ENCODE assay signal across 11 cellular contexts in genomic region chr17:7019406-7019805, GRCh38. TPM values are rescaled to one million over a fixed set of nuclear protein-coding genes. Genes with fewer than 3 reads are reported as not detected.
DNase-seq lines count a peak whose midpoint lies in the region; TF ChIP-seq lines count a peak whose summit lies in the region.
"Had no signal": no experiment of that assay in that cellular context is flagged by ENCODE, and none has a peak within 500 bp of the region (broad histone marks: within the 10 kb centered on the region; RNA-seq: fewer than 3 reads in every experiment).

No MANE protein-coding gene starts in this region.

- H3K4me3 ChIP-seq in SJSA1 = peak overlapping the region; percentile 20; the same call in 1 of the 2 replicates
- peak overlapping the region in 3 of 4 experiments; percentile 2 to 60 (median 15) for H3K4me3 ChIP-seq in fibroblast of lung (replicated peaks in 1 of 4; ENCODE audit: control extremely low read depth in 1 of 4, insufficient read depth in 1 of 4, low read depth in 3 of 4, low read length in 4 of 4)
- H3K4me3 ChIP-seq in parathyroid adenoma (ENCODE audit: low read depth, low read length) = peak overlapping the region; percentile 86

- H3K27ac ChIP-seq in SJSA1 (peak overlapping the region; percentile 61), fibroblast of lung (ENCODE audit: insufficient read depth, low read length) (peak overlapping the region; percentile 65), parathyroid adenoma (peak overlapping the region; percentile 60)

- no peaks in the 10 kb centered on the region for H4K20me1 ChIP-seq in fibroblast of lung (ENCODE audit: control insufficient read depth, extremely low read depth, insufficient read depth, low read length)

- DNase-seq in AG08395 (ENCODE audit: low spot score) (peak; percentile 25), SJSA1 (ENCODE audit: low read depth in 1 of 2, low spot score in 2 of 2) (no peak), fibroblast of lung (ENCODE audit: low read depth in 2 of 2) (no peak), mesenteric fat pad (ENCODE audit: low spot score) (no peak), DMS153 treated with DMSO at 0.1 percent for 48 hours (lab: John Stamatoyannopoulos, UW; ENCODE audit: unreplicated experiment) (no peak), mucosa of gallbladder (ENCODE audit: low spot score) (no peak), foreskin melanocyte (no peak)
- DNase-seq: CD8-positive, alpha-beta T cell had no signal

- H3K9ac ChIP-seq in fibroblast of lung (ENCODE audit: insufficient read depth, low read length) = peak overlapping the region; percentile 36
- no peak overlapping the region for H3K9ac ChIP-seq in parathyroid adenoma

- TF ChIP-seq CTCF in fibroblast of lung (conservative IDR thresholded peaks at IDR 0.05 in 1 of 2, IDR thresholded peaks at IDR 0.05 in 1 of 2; ENCODE audit: low read depth in 1 of 2, low read length in 2 of 2) (no peak), parathyroid adenoma (IDR thresholded peaks at IDR 0.05) (no peak)

- no peaks in the 10 kb centered on the region for H3K9me3 ChIP-seq in SJSA1 (replicated peaks)
- H3K9me3 ChIP-seq in fibroblast of lung (ENCODE audit: control insufficient read depth, insufficient read depth, low read depth, low read length) = no peaks in the 10 kb centered on the region
- no peaks in the 10 kb centered on the region for H3K9me3 ChIP-seq in parathyroid adenoma (ENCODE audit: control insufficient read depth, low read length)

- H3K4me1 ChIP-seq in SJSA1 (replicated peaks) (peaks cover 34% of the 10 kb centered on the region), fibroblast of lung (ENCODE audit: control insufficient read depth, extremely low read depth, insufficient read depth, low read length) (peaks cover 13% of the 10 kb centered on the region), parathyroid adenoma (peaks cover 4% of the 10 kb centered on the region)

- H3K27me3 ChIP-seq in SJSA1 (replicated peaks) (no peaks in the 10 kb centered on the region), fibroblast of lung (ENCODE audit: control insufficient read depth, insufficient read depth, low read length) (no peaks in the 10 kb centered on the region), parathyroid adenoma (ENCODE audit: control insufficient read depth, insufficient read depth, low read length) (no peaks in the 10 kb centered on the region)

- H2AFZ ChIP-seq in fibroblast of lung (ENCODE audit: low read length) (peak overlapping the region; percentile 94), parathyroid adenoma (peak overlapping the region; percentile 97)

- H3K36me3 ChIP-seq in SJSA1 = peaks cover 6% of the 10 kb centered on the region; the same call in 1 of the 2 replicates
- H3K36me3 ChIP-seq in fibroblast of lung (ENCODE audit: control insufficient read depth, insufficient read depth, low read length) = peaks cover 2% of the 10 kb centered on the region
- no peaks in the 10 kb centered on the region for H3K36me3 ChIP-seq in parathyroid adenoma (ENCODE audit: control insufficient read depth, insufficient read depth, low read length)

- H3K79me2 ChIP-seq in fibroblast of lung (ENCODE audit: control insufficient read depth, insufficient read depth, low read length) = no peaks in the 10 kb centered on the region
- H3K79me2 ChIP-seq in parathyroid adenoma = no peaks in the 10 kb centered on the region

- H3K4me2 ChIP-seq in fibroblast of lung (ENCODE audit: extremely low read depth, insufficient read depth, low read length) (peak overlapping the region; percentile 86), parathyroid adenoma (ENCODE audit: low read length) (peak overlapping the region; percentile 98)

RNA-seq across cellular contexts. Expression of gene BCL6B, which starts 3.4 kb away (rescaled TPM):
- not detected in 2 replicates for total RNA-seq in SJSA1 (2014; rRNA removed; shearing (Covaris generic))
- under 0.01 and 0.50 TPM in 2 replicates for total RNA-seq in fibroblast of lung
- 0.02 and 0.07 TPM in 2 replicates for polyA plus RNA-seq in fibroblast of lung
- 0.13 TPM in 1 of 2 replicates, not detected in the other for polyA plus RNA-seq in fibroblast of lung (2012)
- not detected in 2 replicates for polyA minus RNA-seq in fibroblast of lung (ENCODE audit: low replicate concordance)
- 32.2 TPM for total RNA-seq in mesenteric fat pad
- total RNA-seq in mucosa of gallbladder = 6.2 TPM
- total RNA-seq: CD8-positive, alpha-beta T cell had no signal

RNA-seq across cellular contexts. Expression of gene RNASEK, which starts 7.0 kb away (rescaled TPM):
- 104 and 146 TPM in 2 replicates for total RNA-seq in SJSA1 (2014; rRNA removed; shearing (Covaris generic))
- total RNA-seq in fibroblast of lung (27.2 and 64.6 TPM in 2 replicates), mesenteric fat pad (243 TPM), mucosa of gallbladder (228 TPM)
- 201 and 232 TPM in 2 replicates for polyA plus RNA-seq in fibroblast of lung
- polyA plus RNA-seq in fibroblast of lung (2012) = 494 and 511 TPM in 2 replicates
- 232 and 276 TPM in 2 replicates for polyA minus RNA-seq in fibroblast of lung (ENCODE audit: low replicate concordance)

RNA-seq across cellular contexts. Expression of gene SLC16A13, which starts 16.4 kb away (rescaled TPM):
- total RNA-seq in SJSA1 (2014; rRNA removed; shearing (Covaris generic)) = not detected in 2 replicates
- total RNA-seq in fibroblast of lung (0.26 and 1.3 TPM in 2 replicates), mesenteric fat pad (2.9 TPM), mucosa of gallbladder (44.4 TPM)
- polyA plus RNA-seq in fibroblast of lung = 1.4 and 1.6 TPM in 2 replicates
- polyA plus RNA-seq in fibroblast of lung (2012) = 2.0 and 2.8 TPM in 2 replicates
- polyA minus RNA-seq in fibroblast of lung (ENCODE audit: low replicate concordance) = 5.9 and 6.5 TPM in 2 replicates

RNA-seq across cellular contexts. Expression of gene ALOX12, which starts 23.6 kb away (rescaled TPM):
- not detected in 2 replicates for total RNA-seq in SJSA1 (2014; rRNA removed; shearing (Covaris generic))
- 0.17 and 0.26 TPM in 2 replicates for total RNA-seq in fibroblast of lung
- polyA plus RNA-seq in fibroblast of lung = 0.02 and 0.06 TPM in 2 replicates
- 0.13 and 0.23 TPM in 2 replicates for polyA plus RNA-seq in fibroblast of lung (2012)
- not detected in 2 replicates for polyA minus RNA-seq in fibroblast of lung (ENCODE audit: low replicate concordance)
- 0.16 TPM for total RNA-seq in mesenteric fat pad
- not detected for total RNA-seq in mucosa of gallbladder
- total RNA-seq: activated T-helper 17 cell treated with anti-CD3 and anti-CD28 coated beads, Interleukin-2, amount 50 U/mL, for 72 hours; CD8-positive, alpha-beta T cell; T-helper 1 cell treated with Interleukin-12 subunit alpha and Interleukin-12 subunit beta and Interleukin-4 antibody, amounts not matched to agents 30 ng/mL and 1 ng/mL, for 36 hours had no signal

RNA-seq across cellular contexts. Expression of gene SLC16A11, which starts 24.5 kb away (rescaled TPM):
- not detected in 2 replicates for total RNA-seq in SJSA1 (2014; rRNA removed; shearing (Covaris generic))
- total RNA-seq in fibroblast of lung (under 0.01 and 0.17 TPM in 2 replicates), mesenteric fat pad (0.84 TPM), mucosa of gallbladder (4.5 TPM)
- not detected in 2 replicates for polyA plus RNA-seq in fibroblast of lung
- 0.12 and 0.28 TPM in 2 replicates for polyA plus RNA-seq in fibroblast of lung (2012)
- polyA minus RNA-seq in fibroblast of lung (ENCODE audit: low replicate concordance) = 0.70 TPM in 1 of 2 replicates, not detected in the other

Comparison
In these comparisons a context has a peak if more than half of its experiments do, and no peak if none do; other contexts are left out.
1. H3K4me3 ChIP-seq: peak in every context shown above with its lines; median percentile 86 in parathyroid adenoma; 20 in SJSA1; 15 in fibroblast of lung.
2. RNA of gene SLC16A13, which starts 16.4 kb away (total RNA-seq): 44.4 TPM in mucosa of gallbladder (single experiment); 2.9 TPM in mesenteric fat pad (single experiment), 0.26 to 1.3 TPM in fibroblast of lung and not detected in SJSA1; every median in the first group is over 10 times any median in the second.
3. Peak in every context shown above with its lines, with median percentiles within 50 percentile points of each other: H3K27ac ChIP-seq.